10 cellular contexts compared by ENCODE assay signal in genomic region chrX:118350221-118350620, GRCh38. TPM values are rescaled to one million over a fixed set of nuclear protein-coding genes. Genes with fewer than 3 reads are reported as not detected.
DNase-seq lines count a peak whose midpoint lies in the region; ATAC-seq and FAIRE-seq lines count a peak whose summit lies in the region.
"Had no signal": no experiment of that assay in that cellular context is flagged by ENCODE, and none has a peak within 500 bp of the region (broad histone marks: within the 10 kb centered on the region; RNA-seq: fewer than 3 reads in every experiment).

No MANE protein-coding gene starts in this region.

- FAIRE-seq in RCC 7860 (lab: Jason Lieb, UNC), result peak; percentile 23

- H3K4me3 Mint-ChIP-seq in activated CD8-positive, alpha-beta memory T cell treated with anti-CD3 and anti-CD28 coated beads, Interleukin-2, amount 10 ng/mL, durations not matched to agents 7 days and 5 days, result peak overlapping the region; percentile 52
- H3K4me3 Mint-ChIP-seq in stimulated activated effector memory CD8-positive, alpha-beta T cell treated with anti-CD3 and anti-CD28 coated beads, Interleukin-12 subunit alpha, Interleukin-12 subunit beta, amount 100 ng/mL, for 72 hours, result peak overlapping the region; percentile 7

- peaks cover 1% of the 10 kb centered on the region for H3K36me3 Mint-ChIP-seq in activated CD8-positive, alpha-beta memory T cell treated with anti-CD3 and anti-CD28 coated beads, Interleukin-2, amount 10 ng/mL, durations not matched to agents 7 days and 5 days
- peaks cover 11% of the 10 kb centered on the region for H3K36me3 Mint-ChIP-seq in stimulated activated effector memory CD8-positive, alpha-beta T cell treated with anti-CD3 and anti-CD28 coated beads, Interleukin-12 subunit alpha, Interleukin-12 subunit beta, amount 100 ng/mL, for 72 hours

- no peaks in the 10 kb centered on the region for H3K27me3 Mint-ChIP-seq in activated CD8-positive, alpha-beta memory T cell treated with anti-CD3 and anti-CD28 coated beads, Interleukin-2, amount 10 ng/mL, durations not matched to agents 7 days and 5 days

- peak overlapping the region; percentile 69 for H3K27ac Mint-ChIP-seq in activated CD8-positive, alpha-beta memory T cell treated with anti-CD3 and anti-CD28 coated beads, Interleukin-2, amount 10 ng/mL, durations not matched to agents 7 days and 5 days
- peak overlapping the region; percentile 20 for H3K27ac Mint-ChIP-seq in stimulated activated effector memory CD8-positive, alpha-beta T cell treated with anti-CD3 and anti-CD28 coated beads, Interleukin-12 subunit alpha, Interleukin-12 subunit beta, amount 100 ng/mL, for 72 hours

- H3K4me1 Mint-ChIP-seq in activated CD8-positive, alpha-beta memory T cell treated with anti-CD3 and anti-CD28 coated beads, Interleukin-2, amount 10 ng/mL, durations not matched to agents 7 days and 5 days, result peaks cover 46% of the 10 kb centered on the region
- H3K4me1 Mint-ChIP-seq in stimulated activated effector memory CD8-positive, alpha-beta T cell treated with anti-CD3 and anti-CD28 coated beads, Interleukin-12 subunit alpha, Interleukin-12 subunit beta, amount 100 ng/mL, for 72 hours, result peaks cover 35% of the 10 kb centered on the region

- H3K9me3 Mint-ChIP-seq in activated CD8-positive, alpha-beta memory T cell treated with anti-CD3 and anti-CD28 coated beads, Interleukin-2, amount 10 ng/mL, durations not matched to agents 7 days and 5 days (ENCODE audit: low read depth), result no peaks in the 10 kb centered on the region
- no peaks in the 10 kb centered on the region for H3K9me3 Mint-ChIP-seq in stimulated activated effector memory CD8-positive, alpha-beta T cell treated with anti-CD3 and anti-CD28 coated beads, Interleukin-12 subunit alpha, Interleukin-12 subunit beta, amount 100 ng/mL, for 72 hours

- no peak for ATAC-seq in activated CD8-positive, alpha-beta memory T cell treated with anti-CD3 and anti-CD28 coated beads, Interleukin-2, amount 10 ng/mL, durations not matched to agents 7 days and 5 days
- no peak for ATAC-seq in stimulated activated effector memory CD8-positive, alpha-beta T cell treated with anti-CD3 and anti-CD28 coated beads, Interleukin-12 subunit alpha, Interleukin-12 subunit beta, amount 100 ng/mL, for 72 hours
- no peak for ATAC-seq in GM21786 (IDR thresholded peaks at IDR 0.05; ENCODE audit: unreplicated experiment)
- no peak for ATAC-seq in HG02610 (IDR thresholded peaks at IDR 0.05; ENCODE audit: unreplicated experiment)
- ATAC-seq: lower lobe of right lung had no signal

- CTCF ChIA-PET in activated CD8-positive, alpha-beta memory T cell treated with anti-CD3 and anti-CD28 coated beads, Interleukin-2, amount 10 ng/mL, durations not matched to agents 7 days and 5 days (lab: Charles Lee), result no interaction called here

- no peak for DNase-seq in activated CD8-positive, alpha-beta memory T cell treated with anti-CD3 and anti-CD28 coated beads, Interleukin-2, amount 10 ng/mL, durations not matched to agents 7 days and 5 days
- no peak for DNase-seq in activated CD8-positive, alpha-beta memory T cell treated with anti-CD3 and anti-CD28 coated beads, Interleukin-2, amount 50 U/mL, for 48 hours
- DNase-seq in RCC 7860 (ENCODE audit: low spot score) (no peak), dermis blood vessel endothelial cell (peak; percentile 25), NCI-H526 treated with DMSO at 0.1 percent for 48 hours (lab: John Stamatoyannopoulos, UW) (no peak)
- no peak for DNase-seq in stimulated activated effector memory CD8-positive, alpha-beta T cell treated with anti-CD3 and anti-CD28 coated beads, Interleukin-12 subunit alpha, Interleukin-12 subunit beta, amount 100 ng/mL, for 72 hours (ENCODE audit: low spot score in 2 of 2)
- DNase-seq: lower lobe of right lung, trophoblast cell had no signal

RNA-seq across cellular contexts. Expression of gene WDR44, which starts 4.3 kb away (rescaled TPM):
- total RNA-seq in activated CD8-positive, alpha-beta memory T cell treated with anti-CD3 and anti-CD28 coated beads, Interleukin-2, amount 10 ng/mL, durations not matched to agents 7 days and 5 days, result 10 to 100 TPM; 19.5 to 21.0 TPM
- 11.7 and 17.4 TPM in 2 replicates for total RNA-seq in dermis blood vessel endothelial cell
